Comparison of ENCODE assay signal across 9 cellular contexts in genomic region chr16:11405331-11406176, GRCh38.
DNase-seq lines count a peak whose midpoint lies in the region; ATAC-seq, FAIRE-seq and TF ChIP-seq lines count a peak whose summit lies in the region.
"Had no signal": no experiment of that assay in that cellular context is flagged by ENCODE, and none has a peak within 500 bp of the region (broad histone marks: within the 10 kb centered on the region; RNA-seq: fewer than 3 reads in every experiment).

No MANE protein-coding gene starts in this region.

- H3K27ac Mint-ChIP-seq in H9 (peak overlapping the region in 2 of 3 experiments; percentile 61 to 84; a peak in 2 of 7 replicates), astrocyte (ENCODE audit: unreplicated experiment) (no peak overlapping the region)

- ATAC-seq in GM18861 (IDR thresholded peaks at IDR 0.05; ENCODE audit: unreplicated experiment) (no peak), GM21825 (IDR thresholded peaks at IDR 0.05; ENCODE audit: unreplicated experiment) (no peak), GM18868 (IDR thresholded peaks at IDR 0.05; ENCODE audit: unreplicated experiment) (no peak)

- no peaks in the 10 kb centered on the region for H3K4me1 ChIP-seq in H9 (ENCODE audit: insufficient read depth, low read length)
- H3K4me1 ChIP-seq in astrocyte (ENCODE audit: insufficient read depth, low read length) = no peaks in the 10 kb centered on the region
- no peaks in the 10 kb centered on the region for H3K4me1 ChIP-seq in mesendoderm (ENCODE audit: control insufficient read depth, low read depth, low read length)

- no peak overlapping the region for H3K14ac ChIP-seq in H9 (ENCODE audit: insufficient read depth, low read length)

- H3K9me3 ChIP-seq in H9 (ENCODE audit: control insufficient read depth, low read depth, low read length) (no peaks in the 10 kb centered on the region), astrocyte (ENCODE audit: insufficient read depth, low read depth, low read length) (no peaks in the 10 kb centered on the region)

- no CpG with 5 or more reads among the region's 11 CpGs for WGBS in H9 (ENCODE audit: extremely low coverage, insufficient read length, low lambda C conversion rate)
- WGBS in mesendoderm (ENCODE audit: extremely low coverage, insufficient coverage, low lambda C conversion rate) = no CpG with 5 or more reads among the region's 11 CpGs

- no peak overlapping the region for H2BK20ac ChIP-seq in H9 (ENCODE audit: low read depth, low read length, poor library complexity, severe bottlenecking)

- H4K8ac ChIP-seq in H9 (replicated peaks; ENCODE audit: insufficient read length, low read depth, low read length) (no peak overlapping the region), mesendoderm (ENCODE audit: low read depth, low read length) (no peak overlapping the region)

- DNase-seq in AG09319 (ENCODE audit: extremely low read depth, low read depth) = no peak
- peak; percentile 75 for DNase-seq in H9
- peak; percentile 33 for DNase-seq in SKM-1 treated with dmso at 0.1 percent for 144 hours (lab: John Stamatoyannopoulos, UW; ENCODE audit: unreplicated experiment)
- DNase-seq in astrocyte (ENCODE audit: low read depth) = no peak
- DNase-seq in mesendoderm = peak; percentile 82

- no peak for FAIRE-seq in astrocyte (lab: Jason Lieb, UNC)

- peaks cover 3% of the 10 kb centered on the region for H3K23me2 ChIP-seq in H9 (ENCODE audit: insufficient read length, low read depth, low read length, poor library complexity, severe bottlenecking)

- no peak overlapping the region for H2AK5ac ChIP-seq in H9 (ENCODE audit: insufficient read length, low read length)
- H2AK5ac ChIP-seq in mesendoderm (ENCODE audit: low read length) = no peak overlapping the region

- H3K4me1 Mint-ChIP-seq in H9 = peaks cover 2 to 5% of the 10 kb centered on the region in 2 experiments; a peak in 3 of 4 replicates
- H3K4me1 Mint-ChIP-seq in astrocyte (ENCODE audit: low read depth, unreplicated experiment) = peaks cover 1% of the 10 kb centered on the region

- H3K4me3 ChIP-seq in astrocyte (ENCODE audit: insufficient read depth, low read depth, low read length) (no peak overlapping the region), mesendoderm (ENCODE audit: low read length) (no peak overlapping the region)

- H3K27me3 Mint-ChIP-seq in H9 (ENCODE audit: low read depth) (no peaks in the 10 kb centered on the region; the same call in 1 of the 2 replicates), astrocyte (ENCODE audit: low read depth, unreplicated experiment) (peaks cover 33% of the 10 kb centered on the region)

- H4K91ac ChIP-seq in H9 (ENCODE audit: insufficient read length, low read depth, low read length) = no peak overlapping the region

- H3K9me3 Mint-ChIP-seq in H9 = peaks cover 0 to 4% of the 10 kb centered on the region in 2 experiments; a peak in 3 of 5 replicates
- no peaks in the 10 kb centered on the region for H3K9me3 Mint-ChIP-seq in astrocyte (ENCODE audit: unreplicated experiment)

- H3K36me3 Mint-ChIP-seq in H9 (ENCODE audit: insufficient read depth in 1 of 3, low read depth in 3 of 3) = no peaks in the 10 kb centered on the region
- no peaks in the 10 kb centered on the region for H3K36me3 Mint-ChIP-seq in astrocyte (ENCODE audit: low read depth, unreplicated experiment)

- peak; percentile 64 for TF ChIP-seq CTCF in AG09319 (IDR thresholded peaks at IDR 0.05; ENCODE audit: low read depth, low read length)
- peak; percentile 78 for TF ChIP-seq CTCF in H9 (conservative IDR thresholded peaks at IDR 0.05)
- peak; percentile 58 for TF ChIP-seq CTCF in astrocyte (IDR thresholded peaks at IDR 0.05; ENCODE audit: insufficient read depth, low read depth, low read length)

- H2BK15ac ChIP-seq in H9 (ENCODE audit: low read depth, low read length) (no peak overlapping the region), mesendoderm (replicated peaks; ENCODE audit: low read depth) (no peak overlapping the region)

- H3K79me2 ChIP-seq in H9 (ENCODE audit: insufficient read depth, low read length) (no peaks in the 10 kb centered on the region), astrocyte (ENCODE audit: insufficient read depth, low read length) (no peaks in the 10 kb centered on the region), mesendoderm (ENCODE audit: control insufficient read depth, insufficient read depth, low read length) (no peaks in the 10 kb centered on the region)

- no peak overlapping the region for H3K56ac ChIP-seq in H9 (ENCODE audit: insufficient read length, low read depth, low read length)
- H3K56ac ChIP-seq in mesendoderm (ENCODE audit: low read length) = no peak overlapping the region

- H3K4me3 Mint-ChIP-seq in H9 = no peak overlapping the region
- H3K4me3 Mint-ChIP-seq in astrocyte (ENCODE audit: unreplicated experiment) = peak overlapping the region; percentile 7

- H3K9ac ChIP-seq in H9 (ENCODE audit: extremely low read depth, insufficient read length, low read length) = no peak overlapping the region
- H3K9ac ChIP-seq in astrocyte (ENCODE audit: low read length) = no peak overlapping the region
- no peak overlapping the region for H3K9ac ChIP-seq in mesendoderm (ENCODE audit: low read length)

- H3K18ac ChIP-seq in H9 (ENCODE audit: insufficient read length, low read depth, low read length) (no peak overlapping the region), mesendoderm (ENCODE audit: low read length) (no peak overlapping the region)

- H3K4me2 ChIP-seq in H9 (ENCODE audit: insufficient read depth, insufficient read length, low read length) (no peak overlapping the region), astrocyte (ENCODE audit: low read length) (no peak overlapping the region), mesendoderm (ENCODE audit: low read length) (no peak overlapping the region)

- H2BK120ac ChIP-seq in H9 (ENCODE audit: low read depth, low read length, poor library complexity, severe bottlenecking) (no peak overlapping the region), mesendoderm (ENCODE audit: low read depth, low read length) (no peak overlapping the region)

- H3K36me3 ChIP-seq in astrocyte (ENCODE audit: insufficient read depth, low read length) (no peaks in the 10 kb centered on the region), mesendoderm (ENCODE audit: control insufficient read depth, insufficient read depth, low read length) (no peaks in the 10 kb centered on the region)

- H3K4ac ChIP-seq in H9 (ENCODE audit: low read depth, low read length) = no peak overlapping the region
- H3K4ac ChIP-seq in mesendoderm (ENCODE audit: low read depth, low read length) = no peak overlapping the region

- H4K5ac ChIP-seq in H9 (ENCODE audit: insufficient read length, low read depth, low read length) (no peak overlapping the region), mesendoderm (ENCODE audit: low read length) (no peak overlapping the region)

- H2AFZ ChIP-seq in H9 (ENCODE audit: low read length) (no peak overlapping the region), astrocyte (ENCODE audit: low read depth, low read length) (no peak overlapping the region)

- H3K27ac ChIP-seq in H9 (ENCODE audit: insufficient read length, low read depth, low read length) = no peak overlapping the region
- no peak overlapping the region for H3K27ac ChIP-seq in astrocyte (ENCODE audit: low read depth, low read length)
- H3K27ac ChIP-seq in mesendoderm (ENCODE audit: low read depth, low read length) = no peak overlapping the region
- H3K27ac ChIP-seq: epithelial cell of prostate had no signal

- no peak overlapping the region for H2BK12ac ChIP-seq in H9 (ENCODE audit: insufficient read length, low read depth, low read length)

- no peaks in the 10 kb centered on the region for H3K79me1 ChIP-seq in H9 (ENCODE audit: insufficient read depth, low read depth, low read length, poor library complexity, severe bottlenecking)
- H3K79me1 ChIP-seq in mesendoderm (ENCODE audit: low read length) = no peaks in the 10 kb centered on the region

- H2BK5ac ChIP-seq in H9 (ENCODE audit: insufficient read length, low read length) (no peak overlapping the region), mesendoderm (ENCODE audit: low read length) (no peak overlapping the region)

- H3K27me3 ChIP-seq in H9 (ENCODE audit: insufficient read depth, low read length) = no peaks in the 10 kb centered on the region
- H3K27me3 ChIP-seq in astrocyte (ENCODE audit: insufficient read depth, low read length) = peaks cover 3% of the 10 kb centered on the region
- H3K27me3 ChIP-seq in mesendoderm (ENCODE audit: insufficient read depth, low read length, poor library complexity) = no peaks in the 10 kb centered on the region

- H4K20me1 ChIP-seq in H9 (ENCODE audit: control insufficient read depth, insufficient read depth, insufficient read length) (no peaks in the 10 kb centered on the region), astrocyte (ENCODE audit: insufficient read depth, low read length) (no peaks in the 10 kb centered on the region)

- H3T11ph ChIP-seq in H9 (ENCODE audit: low read length) = no peak overlapping the region

- H3K23ac ChIP-seq in H9 (ENCODE audit: insufficient read length, low read depth, low read length) (no peak overlapping the region), mesendoderm (ENCODE audit: low read length) (no peak overlapping the region)

Comparison
In these comparisons a context has a peak if more than half of its experiments do, and no peak if none do; other contexts are left out.
1. DNase-seq: peak in H9 (single experiment), SKM-1 treated with dmso at 0.1 percent for 144 hours (single experiment) and mesendoderm (single experiment); none in AG09319 (single experiment) and astrocyte (single experiment).
2. Peak in every context shown above with its lines, with median percentiles within 50 percentile points of each other: CTCF ChIP-seq.